Comparison of ENCODE assay signal across 12 cellular contexts in genomic region chr6:158506577-158506976, GRCh38. TPM values are rescaled to one million over a fixed set of nuclear protein-coding genes. Genes with fewer than 3 reads are reported as not detected.
DNase-seq lines count a peak whose midpoint lies in the region; ATAC-seq and TF ChIP-seq lines count a peak whose summit lies in the region.
"Had no signal": no experiment of that assay in that cellular context is flagged by ENCODE, and none has a peak within 500 bp of the region (broad histone marks: within the 10 kb centered on the region; RNA-seq: fewer than 3 reads in every experiment).

No MANE protein-coding gene starts in this region.

- no peaks in the 10 kb centered on the region for H3K4me1 ChIP-seq in psoas muscle
- H3K4me1 ChIP-seq: transverse colon had no signal

- intact Hi-C loops in psoas muscle (cut with DNase I): loop anchor here in 1 of 2 donors (10.0 kb wide), 1 partner anchor 282 kb away; no protein-coding TSS in a partner anchor
- intact Hi-C loops in dorsolateral prefrontal cortex (cut with DNase I): no loop called here

- 76 to 80% (median 80%) methylated on average over 11 of the region's 11 CpGs for WGBS in psoas muscle, 3 donors

- H3K27me3 ChIP-seq in psoas muscle (ENCODE audit: insufficient read depth in 3 of 3, low read length in 2 of 3) (no peaks in the 10 kb centered on the region), dorsolateral prefrontal cortex (no peaks in the 10 kb centered on the region)
- H3K27me3 ChIP-seq: transverse colon had no signal

- H3K27ac ChIP-seq in psoas muscle (no peak overlapping the region), dorsolateral prefrontal cortex (peak overlapping the region in 4 of 59 donors; percentile 10 to 35 (median 17))
- H3K27ac ChIP-seq: transverse colon had no signal

- H3K36me3 ChIP-seq in psoas muscle (ENCODE audit: insufficient read depth in 1 of 2, low read depth in 1 of 2): peaks cover 4 to 29% of the 10 kb centered on the region in 2 donors
- H3K36me3 ChIP-seq: transverse colon had no signal

- ATAC-seq in GM18520 (IDR thresholded peaks at IDR 0.05; ENCODE audit: unreplicated experiment) (no peak), psoas muscle (no peak)

- H3K4me3 ChIP-seq in psoas muscle (no peak overlapping the region), dorsolateral prefrontal cortex (no peak overlapping the region)
- H3K4me3 ChIP-seq: transverse colon had no signal

- TF ChIP-seq CTCF in psoas muscle (IDR thresholded peaks at IDR 0.05) (no peak), dorsolateral prefrontal cortex (IDR thresholded peaks at IDR 0.05 in 54 of 56, conservative IDR thresholded peaks at IDR 0.05 in 2 of 56; ENCODE audit: low read depth in 1 of 56, partially characterized antibody in 56 of 56) (peak in 16 of 56 donors; percentile 8 to 34 (median 18))

- peak; percentile 78 for DNase-seq in D341Med (ENCODE audit: low spot score)
- peak; percentile 47 for DNase-seq in HuH-7.5 (ENCODE audit: low spot score)
- peak; percentile 23 for DNase-seq in astrocyte of the hippocampus (ENCODE audit: low read depth, low spot score)
- DNase-seq in left kidney (ENCODE audit: low read depth, low spot score): peak; percentile 44
- no peak for DNase-seq in psoas muscle
- DNase-seq in DMS79 (lab: John Stamatoyannopoulos, UW): no peak
- no peak for DNase-seq in dorsolateral prefrontal cortex
- DNase-seq: NCI-H446 treated with DMSO at 0.1 percent for 48 hours, nucleus accumbens, T-helper 2 cell, transverse colon had no signal

- no peaks in the 10 kb centered on the region for H3K9me3 ChIP-seq in psoas muscle
- H3K9me3 ChIP-seq: transverse colon had no signal

RNA-seq across cellular contexts. Expression of gene TMEM181, which starts 53.3 kb away (rescaled TPM):
- total RNA-seq in psoas muscle (10 to 100 TPM in 3 of 4 donors, 1 to 10 TPM in 1; 7.8 to 12.9 (median 11.5) TPM), dorsolateral prefrontal cortex (10 to 100 TPM; 23.4 to 51.6 (median 36.0) TPM)
- polyA plus RNA-seq in psoas muscle: 10 to 100 TPM in 2 of 3 donors, 1 to 10 TPM in 1; 6.8 to 16.2 (median 13.2) TPM

Comparison
In these comparisons a context has a peak if more than half of its experiments do, and no peak if none do; other contexts are left out.
1. DNase-seq: peak in D341Med (single experiment), HuH-7.5 (single experiment), astrocyte of the hippocampus (single experiment) and left kidney (single experiment); none in psoas muscle (0 of 2), DMS79 (single experiment) and dorsolateral prefrontal cortex (0 of 10).